38 cellular contexts compared by ENCODE assay signal in the genomic region with DNA sequence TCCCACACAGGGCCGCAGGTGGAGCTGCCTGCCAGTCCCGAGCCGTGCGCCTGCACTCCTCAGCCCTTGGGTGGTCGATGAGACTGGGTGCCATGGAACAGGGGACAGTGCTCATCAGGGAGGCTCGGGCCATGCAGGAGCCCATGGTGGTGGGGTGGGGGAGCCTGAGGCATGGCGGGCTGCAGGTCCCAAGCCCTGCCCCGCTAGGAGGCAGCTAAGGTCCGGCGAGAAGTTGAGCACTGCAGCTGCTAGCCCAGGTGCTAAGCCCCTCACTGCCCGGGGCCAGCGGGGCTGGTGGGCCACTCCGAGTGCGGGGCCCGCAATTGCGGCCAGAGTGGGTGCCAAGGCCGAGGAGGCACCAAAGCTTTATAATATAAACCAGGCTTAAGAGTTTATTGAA.
"Had no signal": no experiment of that assay in that cellular context is flagged by ENCODE, and none has a peak within 500 bp of the region (broad histone marks: within the 10 kb centered on the region; RNA-seq: fewer than 3 reads in every experiment).

No MANE protein-coding gene starts in this region.

- H3K27me3 ChIP-seq: adrenal gland, ascending aorta, body of pancreas, brain microvascular endothelial cell, breast epithelium, cardiac muscle cell had no signal

- H3K4me3 ChIP-seq: adrenal gland, ascending aorta, body of pancreas, breast epithelium, cardiac muscle cell had no signal

- H3K36me3 Mint-ChIP-seq: activated naive CD4-positive, alpha-beta T cell treated with anti-CD3 and anti-CD28 coated beads, Interleukin-2, amount 10 ng/mL, durations not matched to agents 7 days and 5 days; activated naive CD4-positive, alpha-beta T cell treated with anti-CD3 and anti-CD28 coated beads, Interleukin-2, amount 50 U/mL, for 24 hours; activated naive CD4-positive, alpha-beta T cell treated with anti-CD3 and anti-CD28 coated beads, Interleukin-2, amount 50 U/mL, for 72 hours; activated naive CD8-positive, alpha-beta T cell; activated naive CD8-positive, alpha-beta T cell treated with anti-CD3 and anti-CD28 coated beads for 36 hours; activated naive CD8-positive, alpha-beta T cell treated with anti-CD3 and anti-CD28 coated beads, Interleukin-2, amount 10 ng/mL, durations not matched to agents 7 days and 5 days; brain had no signal

- DNase-seq: activated effector memory CD4-positive, alpha-beta T cell treated with anti-CD3 and anti-CD28 coated beads, Interleukin-2, amount 50 U/mL, for 16 hours; activated effector memory CD4-positive, alpha-beta T cell treated with Interleukin-2 at 50 U/mL for 16 hours; activated gamma-delta T cell; activated gamma-delta T cell treated with Interleukin-2 at 50 U/mL for 16 hours; activated naive CD4-positive, alpha-beta T cell; activated naive CD4-positive, alpha-beta T cell treated with anti-CD3 and anti-CD28 coated beads for 36 hours; activated naive CD4-positive, alpha-beta T cell treated with anti-CD3 and anti-CD28 coated beads, Interleukin-2, amount 10 ng/mL, durations not matched to agents 7 days and 5 days; activated naive CD4-positive, alpha-beta T cell treated with anti-CD3 and anti-CD28 coated beads, Interleukin-2, amount 50 U/mL, for 16 hours; activated naive CD4-positive, alpha-beta T cell treated with Interleukin-2 at 50 U/mL for 16 hours; activated naive CD8-positive, alpha-beta T cell treated with anti-CD3 and anti-CD28 coated beads for 36 hours; activated naive CD8-positive, alpha-beta T cell treated with anti-CD3 and anti-CD28 coated beads, Interleukin-2, amount 10 ng/mL, durations not matched to agents 7 days and 5 days; activated naive CD8-positive, alpha-beta T cell treated with anti-CD3 and anti-CD28 coated beads, Interleukin-2, amount 50 U/mL, for 24 hours; activated T-cell treated with anti-CD3 and anti-CD28 coated beads, Interleukin-2, amount 50 U/mL, for 1 hour; activated T-cell treated with anti-CD3 and anti-CD28 coated beads, Interleukin-2, amount 50 U/mL, for 24 hours; activated T-cell treated with anti-CD3 and anti-CD28 coated beads, Interleukin-2, amount 50 U/mL, for 4 hours; activated T-cell treated with anti-CD3 and anti-CD28 coated beads, Interleukin-2, amount 50 U/mL, for 48 hours; activated T-cell treated with anti-CD3 and anti-CD28 coated beads, Interleukin-2, amount 50 U/mL, for 72 hours; adrenal gland; amniotic stem cell; amygdala; body of pancreas; brain microvascular endothelial cell; caudate nucleus; central memory CD4-positive, alpha-beta T cell; cerebellar nuclear complex had no signal

- FAIRE-seq: astrocyte, bronchial epithelial cell had no signal

- H3K4me1 Mint-ChIP-seq: activated naive CD4-positive, alpha-beta T cell treated with anti-CD3 and anti-CD28 coated beads, Interleukin-2, amount 10 ng/mL, durations not matched to agents 7 days and 5 days; activated naive CD4-positive, alpha-beta T cell treated with anti-CD3 and anti-CD28 coated beads, Interleukin-2, amount 50 U/mL, for 24 hours; activated naive CD8-positive, alpha-beta T cell treated with anti-CD3 and anti-CD28 coated beads for 36 hours; activated naive CD8-positive, alpha-beta T cell treated with anti-CD3 and anti-CD28 coated beads, Interleukin-2, amount 10 ng/mL, durations not matched to agents 7 days and 5 days; activated naive CD8-positive, alpha-beta T cell treated with anti-CD3 and anti-CD28 coated beads, Interleukin-2, amount 50 U/mL, for 24 hours; activated T-helper 17 cell treated with anti-CD3 and anti-CD28 coated beads, Interleukin-2, amount 50 U/mL, for 72 hours; brain; central memory CD8-positive, alpha-beta T cell had no signal

- H3K27me3 Mint-ChIP-seq: activated naive CD4-positive, alpha-beta T cell treated with anti-CD3 and anti-CD28 coated beads, Interleukin-2, amount 10 ng/mL, durations not matched to agents 7 days and 5 days; activated naive CD4-positive, alpha-beta T cell treated with anti-CD3 and anti-CD28 coated beads, Interleukin-2, amount 50 U/mL, for 24 hours; activated naive CD8-positive, alpha-beta T cell; activated naive CD8-positive, alpha-beta T cell treated with anti-CD3 and anti-CD28 coated beads for 36 hours; activated naive CD8-positive, alpha-beta T cell treated with anti-CD3 and anti-CD28 coated beads, Interleukin-2, amount 10 ng/mL, durations not matched to agents 7 days and 5 days; activated naive CD8-positive, alpha-beta T cell treated with anti-CD3 and anti-CD28 coated beads, Interleukin-2, amount 50 U/mL, for 24 hours; activated T-cell treated with anti-CD3 and anti-CD28 coated beads, Interleukin-2, amount 50 U/mL, for 24 hours; activated T-helper 17 cell treated with anti-CD3 and anti-CD28 coated beads, Interleukin-2, amount 50 U/mL, for 72 hours; central memory CD8-positive, alpha-beta T cell had no signal

- H3K9me3 ChIP-seq: adrenal gland, ascending aorta, body of pancreas had no signal

- H3K27ac Mint-ChIP-seq: activated naive CD4-positive, alpha-beta T cell treated with anti-CD3 and anti-CD28 coated beads for 36 hours; activated naive CD4-positive, alpha-beta T cell treated with anti-CD3 and anti-CD28 coated beads, Interleukin-2, amount 10 ng/mL, durations not matched to agents 7 days and 5 days; activated naive CD4-positive, alpha-beta T cell treated with anti-CD3 and anti-CD28 coated beads, Interleukin-2, amount 50 U/mL, for 24 hours; activated naive CD4-positive, alpha-beta T cell treated with anti-CD3 and anti-CD28 coated beads, Interleukin-2, amount 50 U/mL, for 72 hours; activated naive CD8-positive, alpha-beta T cell; activated naive CD8-positive, alpha-beta T cell treated with anti-CD3 and anti-CD28 coated beads for 36 hours; activated naive CD8-positive, alpha-beta T cell treated with anti-CD3 and anti-CD28 coated beads, Interleukin-2, amount 10 ng/mL, durations not matched to agents 7 days and 5 days; activated naive CD8-positive, alpha-beta T cell treated with anti-CD3 and anti-CD28 coated beads, Interleukin-2, amount 50 U/mL, for 24 hours; activated T-cell treated with anti-CD3 and anti-CD28 coated beads, Interleukin-2, amount 50 U/mL, for 24 hours; activated T-cell treated with anti-CD3 and anti-CD28 coated beads, Interleukin-2, amount 50 U/mL, for 72 hours; activated T-helper 1 cell treated with anti-CD3 and anti-CD28 coated beads, Interleukin-12 subunit alpha, Interleukin-12 subunit beta, Interleukin-2, Interleukin-4 antibody, amounts not matched to agents 30 ng/mL and 10 ng/mL and 1 ng/mL, durations not matched to agents 14 hours and 24 hours and 36 hours; activated T-helper 17 cell treated with anti-CD3 and anti-CD28 coated beads, Interleukin-2, amount 50 U/mL, for 72 hours; activated T-helper 2 cell treated with anti-CD3 and anti-CD28 coated beads, Interferon-gamma antibody, Interleukin-2, Interleukin-4, amounts not matched to agents 10 μg/mL and 5 μg/mL and 100 μg/mL, durations not matched to agents 14 hours and 24 hours and 36 hours; brain had no signal

- H3K36me3 ChIP-seq: adrenal gland, ascending aorta, brain microvascular endothelial cell, breast epithelium, cardiac muscle cell had no signal

- ATAC-seq: activated naive CD4-positive, alpha-beta T cell treated with anti-CD3 and anti-CD28 coated beads, Interleukin-2, amount 50 U/mL, for 72 hours; activated naive CD8-positive, alpha-beta T cell treated with anti-CD3 and anti-CD28 coated beads, Interleukin-2, amount 50 U/mL, for 24 hours; activated T-cell treated with anti-CD3 and anti-CD28 coated beads, Interleukin-2, amount 50 U/mL, for 4 hours; activated T-cell treated with anti-CD3 and anti-CD28 coated beads, Interleukin-2, amount 50 U/mL, for 72 hours; activated T-helper 17 cell treated with anti-CD3 and anti-CD28 coated beads, Interleukin-2, amount 50 U/mL, for 72 hours; body of pancreas had no signal

- H3K4me3 Mint-ChIP-seq: activated naive CD4-positive, alpha-beta T cell treated with anti-CD3 and anti-CD28 coated beads for 36 hours; activated naive CD4-positive, alpha-beta T cell treated with anti-CD3 and anti-CD28 coated beads, Interleukin-2, amount 10 ng/mL, durations not matched to agents 7 days and 5 days; activated naive CD4-positive, alpha-beta T cell treated with anti-CD3 and anti-CD28 coated beads, Interleukin-2, amount 50 U/mL, for 24 hours; activated naive CD8-positive, alpha-beta T cell; activated naive CD8-positive, alpha-beta T cell treated with anti-CD3 and anti-CD28 coated beads for 36 hours; activated naive CD8-positive, alpha-beta T cell treated with anti-CD3 and anti-CD28 coated beads, Interleukin-2, amount 10 ng/mL, durations not matched to agents 7 days and 5 days; activated naive CD8-positive, alpha-beta T cell treated with anti-CD3 and anti-CD28 coated beads, Interleukin-2, amount 50 U/mL, for 24 hours; activated T-cell treated with anti-CD3 and anti-CD28 coated beads, Interleukin-2, amount 50 U/mL, for 24 hours; activated T-cell treated with anti-CD3 and anti-CD28 coated beads, Interleukin-2, amount 50 U/mL, for 4 hours; activated T-cell treated with anti-CD3 and anti-CD28 coated beads, Interleukin-2, amount 50 U/mL, for 72 hours; activated T-helper 1 cell treated with anti-CD3 and anti-CD28 coated beads, Interleukin-12 subunit alpha, Interleukin-12 subunit beta, Interleukin-2, Interleukin-4 antibody, amounts not matched to agents 30 ng/mL and 10 ng/mL and 1 ng/mL, durations not matched to agents 14 hours and 24 hours and 36 hours; activated T-helper 17 cell treated with anti-CD3 and anti-CD28 coated beads, Interleukin-2, amount 50 U/mL, for 72 hours; brain; central memory CD8-positive, alpha-beta T cell had no signal

- H3K27ac ChIP-seq: adrenal gland, ascending aorta, body of pancreas, brain microvascular endothelial cell, breast epithelium, cardiac muscle cell had no signal

- H3K4me1 ChIP-seq: adrenal gland, ascending aorta, body of pancreas, breast epithelium had no signal

- H3K9me3 Mint-ChIP-seq: activated naive CD8-positive, alpha-beta T cell treated with anti-CD3 and anti-CD28 coated beads, Interleukin-2, amount 10 ng/mL, durations not matched to agents 7 days and 5 days had no signal
